ENCODE assay signal across 27 cellular contexts in genomic region chr4:27327421-27328181, GRCh38.
DNase-seq lines count a peak whose midpoint lies in the region; ATAC-seq and TF ChIP-seq lines count a peak whose summit lies in the region.
"Had no signal": no experiment of that assay in that cellular context is flagged by ENCODE, and none has a peak within 500 bp of the region (broad histone marks: within the 10 kb centered on the region; RNA-seq: fewer than 3 reads in every experiment).

No MANE protein-coding gene starts in this region.

- H3K27ac ChIP-seq in OCI-LY3 (ENCODE audit: low read length), result no peak overlapping the region
- H3K27ac ChIP-seq in left lung, result no peak overlapping the region
- H3K27ac ChIP-seq: body of pancreas, HL-60, left ventricle myocardium inferior, skin epidermis, upper lobe of right lung had no signal

- H3K27me3 ChIP-seq in OCI-LY3 (ENCODE audit: low read depth, low read length) (peaks cover 7% of the 10 kb centered on the region), left lung (no peaks in the 10 kb centered on the region)
- H3K27me3 ChIP-seq: body of pancreas, upper lobe of right lung had no signal

- H3K79me2 ChIP-seq in OCI-LY3 (ENCODE audit: low read length), result no peaks in the 10 kb centered on the region

- no peaks in the 10 kb centered on the region for H4K20me1 ChIP-seq in OCI-LY3 (ENCODE audit: insufficient read depth, low read length)

- H2AFZ ChIP-seq in OCI-LY3 (ENCODE audit: low read depth, low read length), result no peak overlapping the region; the same call in 1 of the 2 replicates

- H3K4me3 ChIP-seq in OCI-LY3 (ENCODE audit: low read length) (peak overlapping the region; percentile 12; the same call in 1 of the 2 replicates), left lung (no peak overlapping the region)
- H3K4me3 ChIP-seq: body of pancreas, left ventricle myocardium inferior, skin epidermis, upper lobe of right lung had no signal

- H3K36me3 ChIP-seq in OCI-LY3 (replicated peaks; ENCODE audit: low read depth, low read length) (no peaks in the 10 kb centered on the region), left lung (no peaks in the 10 kb centered on the region)
- H3K36me3 ChIP-seq: left ventricle myocardium inferior, upper lobe of right lung had no signal

- TF ChIP-seq CTCF in OCI-LY3 (IDR thresholded peaks at IDR 0.05; ENCODE audit: low read depth, low read length) (no peak), left lung (IDR thresholded peaks at IDR 0.05) (no peak)

- H3K9ac ChIP-seq in OCI-LY3 (ENCODE audit: low read length), result no peak overlapping the region

- DNase-seq in NK-92 treated with Interleukin-12 subunit alpha and Interleukin-12 subunit beta, amount 100 ng/mL, for 24 hours (lab: John Stamatoyannopoulos, UW), result peak; percentile 54
- no peak for DNase-seq in NK-92 (lab: John Stamatoyannopoulos, UW; ENCODE audit: unreplicated experiment)
- DNase-seq in left lung, result peak in 1 of 2 donors; percentile 28
- DNase-seq in cardiac septum (ENCODE audit: low spot score), result no peak
- DNase-seq in HuH-7.5 (ENCODE audit: low spot score), result no peak
- DNase-seq: 8988T; activated CD4-positive, alpha-beta T cell treated with anti-CD3 and anti-CD28 coated beads for 4 hours; activated CD8-positive, alpha-beta memory T cell treated with anti-CD3 and anti-CD28 coated beads for 24 hours; activated naive CD4-positive, alpha-beta T cell; activated T-cell treated with anti-CD3 and anti-CD28 coated beads, Interleukin-2, amount 50 U/mL, for 24 hours; body of pancreas; CD4-positive, alpha-beta memory T cell; effector CD8-positive, alpha-beta T cell; foreskin melanocyte; hippocampal formation; left ventricle myocardium inferior; naive B cell; NCI-H1694; NCI-H748 treated with DMSO at 0.1 percent for 48 hours; substantia nigra; T-cell; upper lobe of right lung had no signal

- H3K9me3 ChIP-seq in OCI-LY3 (ENCODE audit: insufficient read depth, low read length) (no peaks in the 10 kb centered on the region), left lung (no peaks in the 10 kb centered on the region)
- H3K9me3 ChIP-seq: body of pancreas, left ventricle myocardium inferior, upper lobe of right lung had no signal

- peaks cover 22% of the 10 kb centered on the region for H3K4me1 ChIP-seq in OCI-LY3 (ENCODE audit: low read length)
- no peaks in the 10 kb centered on the region for H3K4me1 ChIP-seq in left lung
- H3K4me1 ChIP-seq: body of pancreas, left ventricle myocardium inferior, upper lobe of right lung had no signal

- H3K4me2 ChIP-seq in OCI-LY3 (ENCODE audit: low read length), result peak overlapping the region; percentile 49

- intact Hi-C loops in left lung (cut with DNase I) (no loop called here), cardiac septum (cut with DNase I) (no loop called here)

- ATAC-seq in HG02852 (IDR thresholded peaks at IDR 0.05; ENCODE audit: unreplicated experiment) (peak; percentile 81), left lung (peak; percentile 36), HG02678 (IDR thresholded peaks at IDR 0.05; ENCODE audit: unreplicated experiment) (no peak)
- ATAC-seq: body of pancreas, T-cell, upper lobe of right lung had no signal
